In the genomic region with DNA sequence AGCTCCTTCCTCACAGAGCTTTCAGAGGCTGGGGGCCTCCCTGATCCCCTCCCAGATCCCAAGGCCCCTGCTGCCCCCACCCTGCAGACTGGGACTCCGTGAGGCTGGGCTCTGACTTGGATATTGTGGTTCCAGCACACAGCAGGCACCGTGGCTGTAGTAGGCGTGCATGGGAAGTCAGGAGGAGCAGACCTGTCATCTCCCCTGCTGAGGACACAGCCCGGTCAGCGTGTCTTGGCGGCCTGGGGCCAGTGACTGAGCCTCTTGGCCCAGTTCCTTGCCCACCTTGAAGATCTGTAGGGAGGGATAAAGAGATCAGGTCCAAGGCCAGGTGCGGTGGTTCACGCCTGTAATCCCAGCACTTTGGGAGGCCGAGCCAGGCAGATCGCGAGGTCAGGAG, we compare ENCODE assay signal across 23 cellular contexts.
"Had no signal": no experiment of that assay in that cellular context is flagged by ENCODE, and none has a peak within 500 bp of the region (broad histone marks: within the 10 kb centered on the region; RNA-seq: fewer than 3 reads in every experiment).

No MANE protein-coding gene starts in this region.

- H3K4me3 ChIP-seq: lower lobe of right lung, mucosa of descending colon, pancreas, smooth muscle cell, testis, tibial artery had no signal

- H3K4me2 ChIP-seq: smooth muscle cell had no signal

- H3K27me3 ChIP-seq: pancreas, testis, tibial artery had no signal

- H3K27ac ChIP-seq: lower lobe of right lung, pancreas, testis, tibial artery had no signal

- FAIRE-seq: frontal cortex, keratinocyte, pancreas had no signal

- H3K4me1 ChIP-seq: lower lobe of right lung, tibial artery had no signal

- ATAC-seq: effector memory CD8-positive, alpha-beta T cell; left ventricle myocardium superior; lower lobe of right lung; mucosa of descending colon; natural killer cell treated with Interleukin-12 subunit alpha and Interleukin-12 subunit beta and Interleukin-15 and Interleukin-18, amount 100 ng/mL, for 72 hours; pancreas; sciatic nerve had no signal

- H3K36me3 ChIP-seq: lower lobe of right lung, pancreas, tibial artery had no signal

- DNase-seq: cerebellar nuclear complex; cortex of kidney; effector memory CD8-positive, alpha-beta T cell; hypothalamus; immature natural killer cell; left ventricle myocardium superior; lower lobe of right lung; mucosa of descending colon; naive B cell; occipital lobe; pancreas; stimulated activated CD4-positive, alpha-beta T cell treated with anti-CD3 and anti-CD28 coated beads, Interleukin-12 subunit alpha, Interleukin-12 subunit beta, amount 100 ng/mL, for 4 hours; stimulated activated CD4-positive, alpha-beta T cell treated with anti-CD3 and anti-CD28 coated beads, Interleukin-1b, Interleukin-23, amount 100 ng/mL, for 48 hours; stimulated activated CD4-positive, alpha-beta T cell treated with anti-CD3 and anti-CD28 coated beads, Interleukin-4, amount 100 ng/mL, for 1 hour; stimulated activated CD8-positive, alpha-beta memory T cell treated with anti-CD3 and anti-CD28 coated beads, Interleukin-4, amount 100 ng/mL, for 48 hours; stimulated activated naive CD4-positive, alpha-beta T cell; testis; tibial artery had no signal

- H3K9me3 ChIP-seq: lower lobe of right lung, mucosa of descending colon, pancreas, testis, tibial artery had no signal
